In the genomic region with DNA sequence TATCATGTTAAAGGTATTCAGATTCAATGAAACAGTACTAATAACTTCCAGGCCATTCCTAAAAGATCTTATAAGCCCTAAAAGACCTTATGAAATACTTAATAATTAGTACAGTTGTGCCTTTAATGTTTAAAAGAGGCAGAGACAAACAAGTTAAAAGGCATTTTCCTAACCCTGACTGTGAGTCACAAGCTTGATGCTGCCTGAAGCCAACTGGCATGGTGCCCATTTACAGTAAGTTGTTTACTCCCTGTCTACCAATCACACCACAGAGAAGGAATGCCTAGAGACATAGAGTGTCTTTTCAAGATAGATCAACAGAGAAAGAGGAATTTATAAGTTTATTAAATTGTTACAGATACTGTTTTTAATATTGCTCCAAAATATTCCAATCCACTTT, we compare ENCODE assay signal across 8 cellular contexts. TPM values are rescaled to one million over a fixed set of nuclear protein-coding genes. Genes with fewer than 3 reads are reported as not detected.
DNase-seq lines count a peak whose midpoint lies in the region; ATAC-seq, FAIRE-seq and TF ChIP-seq lines count a peak whose summit lies in the region.

No MANE protein-coding gene starts in this region.

- TF ChIP-seq CTCF in mammary epithelial cell (conservative IDR thresholded peaks at IDR 0.05 in 1 of 2, IDR thresholded peaks at IDR 0.05 in 1 of 2; ENCODE audit: extremely low read depth in 1 of 2, insufficient read depth in 1 of 2, low read depth in 1 of 2, low read length in 2 of 2) (no peak), HepG2 (CRISPR knock-in tag; IDR thresholded peaks at IDR 0.05) (no peak)

- H2AFZ ChIP-seq in mammary epithelial cell (ENCODE audit: low read depth, low read length) (no peak overlapping the region), HepG2 (ENCODE audit: low read length) (no peak overlapping the region)

- dilution Hi-C loops in mammary epithelial cell (cut with HindIII; ENCODE audit: low sequenced_read_pairs): no loop called here

- no peak for TF ChIP-seq POLR2A in HepG2 (IDR thresholded peaks at IDR 0.05; ENCODE audit: insufficient read depth in 1 of 2, low read depth in 2 of 2, low read length in 2 of 2)

- in situ Hi-C loops in mammary epithelial cell (cut with MboI; ENCODE audit: low sequenced_read_pairs in 2 of 2): no loop called here
- in situ Hi-C loops in HepG2 (cut with HindIII; ENCODE audit: extremely low pct_ligation_motif_present, low pct_unique_long_range_greater_than_20kb): no loop called here

- H3K27ac ChIP-seq in CD4-positive, CD25-positive, alpha-beta regulatory T cell (ENCODE audit: insufficient read depth, low read length, poor library complexity, severe bottlenecking): peak overlapping the region; percentile 38
- H3K27ac ChIP-seq in SJSA1 (no peak overlapping the region), mammary epithelial cell (ENCODE audit: insufficient read depth, low read depth, low read length) (peak overlapping the region; percentile 39), HepG2 (ENCODE audit: extremely low read length, insufficient read depth, low read length) (no peak overlapping the region)

- BruUV-seq in mammary epithelial cell (replicated peaks; lab: Mats Ljungman, UMichigan): no TSS peak
- no TSS peak for BruUV-seq in HepG2 (replicated peaks; lab: Mats Ljungman, UMichigan)

- H3K79me2 ChIP-seq in mammary epithelial cell (ENCODE audit: insufficient read depth, low read length) (peaks cover 99% of the 10 kb centered on the region), HepG2 (ENCODE audit: insufficient read depth, low read length) (peaks cover 14% of the 10 kb centered on the region)

- H3K4me3 Mint-ChIP-seq in CD4-positive, CD25-positive, alpha-beta regulatory T cell: peak overlapping the region in 2 of 4 donors; percentile 22 to 39
- no peak overlapping the region for H3K4me3 Mint-ChIP-seq in stimulated activated effector memory CD8-positive, alpha-beta T cell treated with anti-CD3 and anti-CD28 coated beads, Interleukin-12 subunit alpha, Interleukin-12 subunit beta, amount 100 ng/mL, for 72 hours

- peak overlapping the region; percentile 49 for H3K4me2 ChIP-seq in mammary epithelial cell (ENCODE audit: insufficient read depth, low read depth, low read length)
- no peak overlapping the region for H3K4me2 ChIP-seq in HepG2 (ENCODE audit: low read depth, low read length)

- no peaks in the 10 kb centered on the region for H3K27me3 ChIP-seq in CD4-positive, CD25-positive, alpha-beta regulatory T cell (ENCODE audit: control insufficient read depth, insufficient read depth, low read length)
- H3K27me3 ChIP-seq in SJSA1 (replicated peaks) (no peaks in the 10 kb centered on the region), mammary epithelial cell (ENCODE audit: insufficient read depth, low read length) (no peaks in the 10 kb centered on the region), HepG2 (ENCODE audit: control insufficient read depth in 1 of 2, insufficient read depth in 2 of 2, low read length in 2 of 2) (no peaks in the 10 kb centered on the region)

- FAIRE-seq in HepG2 (lab: Jason Lieb, UNC): no peak

- TF ChIP-seq RAD21 in HepG2 (CRISPR knock-in tag; IDR thresholded peaks at IDR 0.05): no peak

- H3K9ac ChIP-seq in mammary epithelial cell (ENCODE audit: insufficient read depth, low read length) (no peak overlapping the region), HepG2 (ENCODE audit: insufficient read depth, low read depth, low read length) (no peak overlapping the region)

- peak; percentile 29 to 52 (median 35) for DNase-seq in CD4-positive, CD25-positive, alpha-beta regulatory T cell
- peak; percentile 79 for DNase-seq in HT1080 (ENCODE audit: low read depth)
- peak; percentile 84 to 93 for DNase-seq in SJSA1 (ENCODE audit: low read depth in 1 of 2, low spot score in 2 of 2)
- DNase-seq in mammary epithelial cell: peak; percentile 88
- DNase-seq in HepG2 (ENCODE audit: low spot score): peak; percentile 76
- no peak for DNase-seq in stimulated activated effector memory CD8-positive, alpha-beta T cell treated with anti-CD3 and anti-CD28 coated beads, Interleukin-12 subunit alpha, Interleukin-12 subunit beta, amount 100 ng/mL, for 72 hours (ENCODE audit: low spot score in 2 of 2)
- DNase-seq in NOMO-1 treated with DMSO at 0.1 percent for 48 hours (lab: John Stamatoyannopoulos, UW; ENCODE audit: unreplicated experiment): no peak

- POLR2A ChIA-PET in HepG2 (lab: Yijun Ruan, JAX): no interaction called here

- peak overlapping the region; percentile 35 for H3K4me3 ChIP-seq in CD4-positive, CD25-positive, alpha-beta regulatory T cell (ENCODE audit: low read depth, low read length)
- H3K4me3 ChIP-seq in SJSA1 (no peak overlapping the region), mammary epithelial cell (replicated peaks in 1 of 3; ENCODE audit: insufficient read depth in 1 of 3, low read depth in 2 of 3, low read length in 3 of 3) (peak overlapping the region in 1 of 3 experiments; percentile 15), HepG2 (replicated peaks in 1 of 3; ENCODE audit: insufficient read depth in 1 of 3, low read depth in 2 of 3, low read length in 3 of 3) (no peak overlapping the region)

- H3K36me3 ChIP-seq in CD4-positive, CD25-positive, alpha-beta regulatory T cell (ENCODE audit: control insufficient read depth, insufficient read depth, low read length): no peaks in the 10 kb centered on the region
- peaks cover 21% of the 10 kb centered on the region for H3K36me3 ChIP-seq in SJSA1
- no peaks in the 10 kb centered on the region for H3K36me3 ChIP-seq in mammary epithelial cell (ENCODE audit: insufficient read depth, low read length)
- H3K36me3 ChIP-seq in HepG2 (replicated peaks in 1 of 2; ENCODE audit: control insufficient read depth in 1 of 2, insufficient read depth in 2 of 2, low read length in 2 of 2): no peaks in the 10 kb centered on the region

- peak overlapping the region in 1 of 3 donors; percentile 80 for H3K27ac Mint-ChIP-seq in CD4-positive, CD25-positive, alpha-beta regulatory T cell
- no peak overlapping the region for H3K27ac Mint-ChIP-seq in stimulated activated effector memory CD8-positive, alpha-beta T cell treated with anti-CD3 and anti-CD28 coated beads, Interleukin-12 subunit alpha, Interleukin-12 subunit beta, amount 100 ng/mL, for 72 hours

- H3K4me1 Mint-ChIP-seq in CD4-positive, CD25-positive, alpha-beta regulatory T cell: peaks cover 37 to 84% (median 65%) of the 10 kb centered on the region in 4 donors
- peaks cover 50% of the 10 kb centered on the region for H3K4me1 Mint-ChIP-seq in stimulated activated effector memory CD8-positive, alpha-beta T cell treated with anti-CD3 and anti-CD28 coated beads, Interleukin-12 subunit alpha, Interleukin-12 subunit beta, amount 100 ng/mL, for 72 hours

- CTCF ChIA-PET in mammary epithelial cell (lab: Charles Lee; ENCODE audit: low non-redundant PET): interaction anchor here (0.6 kb wide), 1 partner anchor 791 kb away, joined by 3 read pairs; no protein-coding TSS in a partner anchor
- CTCF ChIA-PET in HepG2 (lab: Yijun Ruan, JAX; ENCODE audit: low intra/inter-chr PET ratio, low total read pairs): no interaction called here

- ATAC-seq in CD4-positive, CD25-positive, alpha-beta regulatory T cell (ENCODE audit: low read depth in 2 of 2): peak; percentile 76 to 79
- ATAC-seq in HepG2 (peak; percentile 65; the same call in 2 of the 3 replicates), HG03442 (IDR thresholded peaks at IDR 0.05; ENCODE audit: unreplicated experiment) (no peak)
- peak; percentile 60 for ATAC-seq in stimulated activated effector memory CD8-positive, alpha-beta T cell treated with anti-CD3 and anti-CD28 coated beads, Interleukin-12 subunit alpha, Interleukin-12 subunit beta, amount 100 ng/mL, for 72 hours

- peaks cover 68% of the 10 kb centered on the region for H3K4me1 ChIP-seq in CD4-positive, CD25-positive, alpha-beta regulatory T cell (ENCODE audit: control insufficient read depth, insufficient read depth, low read length, poor library complexity, severe bottlenecking)
- H3K4me1 ChIP-seq in SJSA1 (replicated peaks): peaks cover 43% of the 10 kb centered on the region
- peaks cover 22% of the 10 kb centered on the region for H3K4me1 ChIP-seq in mammary epithelial cell (ENCODE audit: insufficient read depth, low read length)
- peaks cover 41% of the 10 kb centered on the region for H3K4me1 ChIP-seq in HepG2 (ENCODE audit: insufficient read depth, low read length)

- H3K9me3 ChIP-seq in CD4-positive, CD25-positive, alpha-beta regulatory T cell (ENCODE audit: control insufficient read depth in 2 of 2, low read length in 2 of 2): no peaks in the 10 kb centered on the region
- H3K9me3 ChIP-seq in SJSA1 (replicated peaks) (no peaks in the 10 kb centered on the region), mammary epithelial cell (replicated peaks; ENCODE audit: insufficient read depth, low read length) (no peaks in the 10 kb centered on the region), HepG2 (ENCODE audit: low read length) (no peaks in the 10 kb centered on the region)

- H4K20me1 ChIP-seq in mammary epithelial cell (ENCODE audit: insufficient read depth, low read length) (no peaks in the 10 kb centered on the region), HepG2 (ENCODE audit: insufficient read depth, low read length) (peaks cover 5% of the 10 kb centered on the region; the same call in 1 of the 2 replicates)

- H3K9me3 Mint-ChIP-seq in CD4-positive, CD25-positive, alpha-beta regulatory T cell: no peaks in the 10 kb centered on the region
- H3K9me3 Mint-ChIP-seq in stimulated activated effector memory CD8-positive, alpha-beta T cell treated with anti-CD3 and anti-CD28 coated beads, Interleukin-12 subunit alpha, Interleukin-12 subunit beta, amount 100 ng/mL, for 72 hours: no peaks in the 10 kb centered on the region

- peaks cover 2% of the 10 kb centered on the region for H3K36me3 Mint-ChIP-seq in CD4-positive, CD25-positive, alpha-beta regulatory T cell
- peaks cover 9% of the 10 kb centered on the region for H3K36me3 Mint-ChIP-seq in stimulated activated effector memory CD8-positive, alpha-beta T cell treated with anti-CD3 and anti-CD28 coated beads, Interleukin-12 subunit alpha, Interleukin-12 subunit beta, amount 100 ng/mL, for 72 hours

- H3K27me3 Mint-ChIP-seq in CD4-positive, CD25-positive, alpha-beta regulatory T cell: no peaks in the 10 kb centered on the region

- no peak; a peak in 1 of 4 replicates for TF ChIP-seq EP300 in HepG2 (IDR thresholded peaks at IDR 0.05; ENCODE audit: low read depth in 2 of 2, low read length in 2 of 2)
- TF ChIP-seq EP300 in HepG2 (CRISPR knock-in tag; IDR thresholded peaks at IDR 0.05; ENCODE audit: borderline replicate concordance): no peak

- intact Hi-C loops in mammary epithelial cell (cut with micrococcal nuclease): loop anchor here (1.0 kb wide), 1 partner anchor 470 kb away; no protein-coding TSS in a partner anchor
- intact Hi-C loops in HepG2 (cut with micrococcal nuclease; ENCODE audit: unreplicated experiment): no loop called here

RNA-seq across cellular contexts. Expression of gene NR3C1, which starts 47.8 kb away (rescaled TPM):
- 154 TPM for total RNA-seq in CD4-positive, CD25-positive, alpha-beta regulatory T cell
- polyA plus RNA-seq in CD4-positive, CD25-positive, alpha-beta regulatory T cell: 10 to 100 TPM; 62.5 to 85.5 (median 71.3) TPM
- 39.2 and 40.3 TPM in 2 replicates for total RNA-seq in HT1080 (2014; rRNA removed; shearing (Covaris generic))
- polyA plus RNA-seq in HT1080 (2015; cell fraction: cytosol; rRNA removed): 40.8 and 55.0 TPM in 2 replicates
- 51.9 and 56.7 TPM in 2 replicates for polyA plus RNA-seq in HT1080 (2015; cell fraction: nucleus; rRNA removed)
- total RNA-seq in SJSA1 (2014; rRNA removed; shearing (Covaris generic)): 76.3 and 86.5 TPM in 2 replicates
- total RNA-seq in mammary epithelial cell (10 to 100 TPM; 62.8 to 64.4 TPM), HepG2 (2016; rRNA removed; fragmentation: Illumina TruSeq; extraction: Trizol) (24.3 and 30.0 TPM in 2 replicates)
- polyA plus RNA-seq in mammary epithelial cell (27.0 TPM), HepG2 (2011; rRNA removed) (8.9 and 10.0 TPM in 2 replicates)
- polyA minus RNA-seq in mammary epithelial cell: 97.8 TPM
- 34.6 and 40.8 TPM in 2 replicates for total RNA-seq in HepG2 (2016; cell fraction: cytosol; rRNA removed; fragmentation: Illumina TruSeq; extraction: Trizol; ENCODE audit: low read depth)
- total RNA-seq in HepG2 (2016; cell fraction: insoluble cytoplasmic fraction; rRNA removed; fragmentation: Illumina TruSeq; extraction: Trizol): 27.6 and 29.7 TPM in 2 replicates
- total RNA-seq in HepG2 (2016; cell fraction: membrane; rRNA removed; fragmentation: Illumina TruSeq; extraction: Trizol): 42.6 and 43.8 TPM in 2 replicates
- total RNA-seq in HepG2 (2016; cell fraction: nucleus; rRNA removed; fragmentation: Illumina TruSeq; extraction: Trizol): 41.0 and 41.5 TPM in 2 replicates
- 4.5 and 7.8 TPM in 2 replicates for polyA plus RNA-seq in HepG2 (2011; cell fraction: cytosol; rRNA removed)
- polyA plus RNA-seq in HepG2 (2011; cell fraction: nucleus; rRNA removed): 4.7 and 5.3 TPM in 2 replicates
- polyA plus RNA-seq in HepG2 (2012): 17.8 and 19.1 TPM in 2 replicates
- 0.48 and 0.52 TPM in 2 replicates for polyA plus RNA-seq in HepG2 (2016; cell fraction: cytosol; fragmentation: Illumina TruSeq; extraction: Trizol; ENCODE audit: low read depth)
- polyA plus RNA-seq in HepG2 (2016; cell fraction: insoluble cytoplasmic fraction; fragmentation: Illumina TruSeq; extraction: Trizol; ENCODE audit: low read depth): 14.7 and 15.8 TPM in 2 replicates
- 3.1 and 3.3 TPM in 2 replicates for polyA plus RNA-seq in HepG2 (2016; cell fraction: membrane; fragmentation: Illumina TruSeq; extraction: Trizol; ENCODE audit: low read depth)
- polyA plus RNA-seq in HepG2 (2016; cell fraction: nucleus; fragmentation: Illumina TruSeq; extraction: Trizol; ENCODE audit: insufficient read depth, low read depth): 11.1 and 11.7 TPM in 2 replicates
- 13.6 and 58.6 TPM in 2 replicates for polyA minus RNA-seq in HepG2 (2011; rRNA and poly(A)+ RNA removed; ENCODE audit: low replicate concordance)
- polyA minus RNA-seq in HepG2 (2011; cell fraction: cytosol; rRNA and poly(A)+ RNA removed): 18.9 and 21.2 TPM in 2 replicates
- polyA minus RNA-seq in HepG2 (2011; cell fraction: nucleus; rRNA and poly(A)+ RNA removed): 45.3 and 61.3 TPM in 2 replicates

Comparison
In these comparisons a context has a peak if more than half of its experiments do, and no peak if none do; other contexts are left out.
1. DNase-seq: peak in CD4-positive, CD25-positive, alpha-beta regulatory T cell (3 of 3), HT1080 (single experiment), SJSA1 (2 of 2), mammary epithelial cell (single experiment) and HepG2 (single experiment); none in stimulated activated effector memory CD8-positive, alpha-beta T cell treated with anti-CD3 and anti-CD28 coated beads, Interleukin-12 subunit alpha, Interleukin-12 subunit beta, amount 100 ng/mL, for 72 hours (0 of 2) and NOMO-1 treated with DMSO at 0.1 percent for 48 hours (single experiment).
2. H3K27ac ChIP-seq: peak in CD4-positive, CD25-positive, alpha-beta regulatory T cell (single experiment) and mammary epithelial cell (single experiment); none in SJSA1 (single experiment) and HepG2 (single experiment).